Comparison of ENCODE assay signal across 11 cellular contexts in genomic region chr7:157279679-157279972, GRCh38. TPM values are rescaled to one million over a fixed set of nuclear protein-coding genes. Genes with fewer than 3 reads are reported as not detected.
DNase-seq lines count a peak whose midpoint lies in the region; ATAC-seq and TF ChIP-seq lines count a peak whose summit lies in the region.
"Had no signal": no experiment of that assay in that cellular context is flagged by ENCODE, and none has a peak within 500 bp of the region (broad histone marks: within the 10 kb centered on the region; RNA-seq: fewer than 3 reads in every experiment).

No MANE protein-coding gene starts in this region.

- H3K4me1 ChIP-seq in muscle layer of duodenum (ENCODE audit: control insufficient read depth in 1 of 2, insufficient read depth in 2 of 2, low read length in 2 of 2), result peaks cover 0 to 6% of the 10 kb centered on the region in 2 donors

- H3K27me3 ChIP-seq in muscle layer of duodenum (ENCODE audit: low read depth, low read length), result no peaks in the 10 kb centered on the region

- H3K4me1 Mint-ChIP-seq in natural killer cell, result peaks cover 22 to 29% of the 10 kb centered on the region in 2 donors
- H3K4me1 Mint-ChIP-seq in natural killer cell treated with Interleukin-12 subunit alpha and Interleukin-12 subunit beta and Interleukin-15 and Interleukin-18, amount 100 ng/mL, for 72 hours (ENCODE audit: low read depth in 2 of 2), result peaks cover 22 to 24% of the 10 kb centered on the region in 2 donors
- H3K4me1 Mint-ChIP-seq: nephron progenitor cell had no signal

- DNase-seq in natural killer cell (no peak), epithelial cell of prostate (ENCODE audit: low read depth, low spot score) (no peak), NCI-H1436 treated with DMSO at 0.1 percent for 48 hours (lab: John Stamatoyannopoulos, UW) (no peak), GM13977 (ENCODE audit: low spot score) (no peak)
- DNase-seq in natural killer cell treated with Interleukin-12 subunit alpha and Interleukin-12 subunit beta and Interleukin-15 and Interleukin-18, amount 100 ng/mL, for 72 hours (ENCODE audit: low spot score), result no peak
- no peak for DNase-seq in activated naive CD4-positive, alpha-beta T cell treated with anti-CD3 and anti-CD28 coated beads, Interleukin-2, amount 50 U/mL, for 72 hours (ENCODE audit: low spot score in 2 of 2)
- DNase-seq: activated gamma-delta T cell, NCI-H226, nephron progenitor cell had no signal

- no peaks in the 10 kb centered on the region for H3K36me3 ChIP-seq in muscle layer of duodenum (ENCODE audit: control insufficient read depth in 1 of 2, insufficient read depth in 2 of 2, low read length in 2 of 2)

- H3K9me3 ChIP-seq in muscle layer of duodenum (ENCODE audit: control insufficient read depth in 1 of 2, low read length in 2 of 2), result peaks cover 0 to 4% of the 10 kb centered on the region in 2 donors

- no peak overlapping the region for H3K27ac Mint-ChIP-seq in natural killer cell
- no peak overlapping the region for H3K27ac Mint-ChIP-seq in natural killer cell treated with Interleukin-12 subunit alpha and Interleukin-12 subunit beta and Interleukin-15 and Interleukin-18, amount 100 ng/mL, for 72 hours
- no peak overlapping the region for H3K27ac Mint-ChIP-seq in activated naive CD4-positive, alpha-beta T cell treated with anti-CD3 and anti-CD28 coated beads, Interleukin-2, amount 50 U/mL, for 72 hours
- H3K27ac Mint-ChIP-seq: nephron progenitor cell had no signal

- H3K36me3 Mint-ChIP-seq in natural killer cell, result no peaks in the 10 kb centered on the region
- no peaks in the 10 kb centered on the region for H3K36me3 Mint-ChIP-seq in natural killer cell treated with Interleukin-12 subunit alpha and Interleukin-12 subunit beta and Interleukin-15 and Interleukin-18, amount 100 ng/mL, for 72 hours
- H3K36me3 Mint-ChIP-seq in activated naive CD4-positive, alpha-beta T cell treated with anti-CD3 and anti-CD28 coated beads, Interleukin-2, amount 50 U/mL, for 72 hours, result peaks cover 0 to 3% of the 10 kb centered on the region in 2 donors

- H3K27me3 Mint-ChIP-seq in natural killer cell (ENCODE audit: low read depth in 2 of 2), result no peaks in the 10 kb centered on the region
- H3K27me3 Mint-ChIP-seq in natural killer cell treated with Interleukin-12 subunit alpha and Interleukin-12 subunit beta and Interleukin-15 and Interleukin-18, amount 100 ng/mL, for 72 hours, result no peaks in the 10 kb centered on the region

- in situ Hi-C loops in GM13977 (cut with MboI; ENCODE audit: low pct_unique_long_range_greater_than_20kb, low sequenced_read_pairs, unreplicated experiment), result no loop called here

- H3K4me3 Mint-ChIP-seq in natural killer cell, result peak overlapping the region; percentile 21
- H3K4me3 Mint-ChIP-seq in natural killer cell treated with Interleukin-12 subunit alpha and Interleukin-12 subunit beta and Interleukin-15 and Interleukin-18, amount 100 ng/mL, for 72 hours, result no peak overlapping the region
- H3K4me3 Mint-ChIP-seq: nephron progenitor cell had no signal

- peak overlapping the region; percentile 37 to 66 for H3K4me3 ChIP-seq in muscle layer of duodenum (ENCODE audit: low read depth in 1 of 2, low read length in 2 of 2)

- TF ChIP-seq CTCF in natural killer cell (IDR thresholded peaks at IDR 0.05) (no peak), GM13977 (IDR thresholded peaks at IDR 0.05; ENCODE audit: extremely low read depth, insufficient read depth, missing control alignments) (no peak)

- H3K27ac ChIP-seq in epithelial cell of prostate, result peak overlapping the region; percentile 27
- no peak overlapping the region for H3K27ac ChIP-seq in muscle layer of duodenum (ENCODE audit: low read length)

- intact Hi-C loops in natural killer cell (cut with micrococcal nuclease), result loop anchor here (10.0 kb wide), 2 partner anchors 135 to 325 kb away; no protein-coding TSS in a partner anchor

- H3K9me3 Mint-ChIP-seq in natural killer cell, result no peaks in the 10 kb centered on the region
- H3K9me3 Mint-ChIP-seq in natural killer cell treated with Interleukin-12 subunit alpha and Interleukin-12 subunit beta and Interleukin-15 and Interleukin-18, amount 100 ng/mL, for 72 hours, result no peaks in the 10 kb centered on the region
- H3K9me3 Mint-ChIP-seq in activated naive CD4-positive, alpha-beta T cell treated with anti-CD3 and anti-CD28 coated beads, Interleukin-2, amount 50 U/mL, for 72 hours, result no peaks in the 10 kb centered on the region

- ATAC-seq in natural killer cell (no peak), GM19455 (IDR thresholded peaks at IDR 0.05; ENCODE audit: unreplicated experiment) (no peak)
- ATAC-seq in natural killer cell treated with Interleukin-12 subunit alpha and Interleukin-12 subunit beta and Interleukin-15 and Interleukin-18, amount 100 ng/mL, for 72 hours, result no peak
- ATAC-seq in activated naive CD4-positive, alpha-beta T cell treated with anti-CD3 and anti-CD28 coated beads, Interleukin-2, amount 50 U/mL, for 72 hours, result no peak

RNA-seq across cellular contexts. Expression of gene DNAJB6, which starts 57.2 kb away (rescaled TPM):
- 100 to 1,000 TPM; 309 to 343 (median 340) TPM for total RNA-seq in natural killer cell
- 100 to 1,000 TPM; 139 to 145 TPM for total RNA-seq in natural killer cell treated with Interleukin-12 subunit alpha and Interleukin-12 subunit beta and Interleukin-15 and Interleukin-18, amount 100 ng/mL, for 72 hours
- total RNA-seq in activated naive CD4-positive, alpha-beta T cell treated with anti-CD3 and anti-CD28 coated beads, Interleukin-2, amount 50 U/mL, for 72 hours, result 10 to 100 TPM; 71.7 to 74.9 TPM
